Comparison of ENCODE assay signal across 15 cellular contexts in genomic region chr3:128524374-128525299, GRCh38. TPM values are rescaled to one million over a fixed set of nuclear protein-coding genes. Genes with fewer than 3 reads are reported as not detected.
A peak's percentile ranks its signal among the peaks of the same experiment; 100 is the strongest.
DNase-seq lines count a peak whose midpoint lies in the region; ATAC-seq, FAIRE-seq and TF ChIP-seq lines count a peak whose summit lies in the region.
"Had no signal": no experiment of that assay in that cellular context is flagged by ENCODE, and none has a peak within 500 bp of the region (broad histone marks: within the 10 kb centered on the region; RNA-seq: fewer than 3 reads in every experiment).

No MANE protein-coding gene starts in this region.

- H3K4me3 Mint-ChIP-seq in osteocyte (ENCODE audit: unreplicated experiment) = no peak overlapping the region

- no peaks in the 10 kb centered on the region for H3K4me1 Mint-ChIP-seq in osteocyte (ENCODE audit: unreplicated experiment)

- DNase-seq in GM13976 (ENCODE audit: low spot score) (peak; percentile 15), HTR-8/SVneo (ENCODE audit: insufficient read length, low spot score) (no peak), ecto neural progenitor cell (ENCODE audit: low spot score) (peak; percentile 41), osteocyte (ENCODE audit: extremely low spot score, unreplicated experiment) (peak; percentile 68), NOMO-1 (lab: John Stamatoyannopoulos, UW; ENCODE audit: unreplicated experiment in 2 of 2) (no peak), activated gamma-delta T cell treated with Interleukin-2 at 50 U/mL for 16 hours (no peak)
- no peak for DNase-seq in activated CD4-positive, CD25-positive, alpha-beta regulatory T cell treated with anti-CD3 and anti-CD28 coated beads, Interleukin-2, amount 50 U/mL, for 72 hours
- DNase-seq: KG1, NCI-H2029, NCI-H510A treated with DMSO at 0.1 percent for 48 hours, PC-9, SK-N-SH had no signal

- H3K27me3 Mint-ChIP-seq in osteocyte (ENCODE audit: unreplicated experiment) = peaks cover 66% of the 10 kb centered on the region

- FAIRE-seq in HTR-8/SVneo (lab: Jason Lieb, UNC) = peak; percentile 16

- no peaks in the 10 kb centered on the region for H3K9me3 Mint-ChIP-seq in osteocyte (ENCODE audit: unreplicated experiment)

- ATAC-seq in GM21529 (IDR thresholded peaks at IDR 0.05; ENCODE audit: unreplicated experiment) = no peak

- TF ChIP-seq CTCF in GM13976 (IDR thresholded peaks at IDR 0.05; ENCODE audit: borderline replicate concordance, control extremely low read depth, extremely low read depth, insufficient read depth, missing control alignments) (no peak), osteocyte (IDR thresholded peaks at IDR 0.05) (no peak)

- no peak overlapping the region for H3K27ac Mint-ChIP-seq in osteocyte (ENCODE audit: unreplicated experiment)

- in situ Hi-C loops in GM13976 (cut with MboI; ENCODE audit: low sequenced_read_pairs, unreplicated experiment) = no loop called here

- no peaks in the 10 kb centered on the region for H3K36me3 Mint-ChIP-seq in osteocyte (ENCODE audit: unreplicated experiment)

RNA-seq across cellular contexts. Expression of gene GATA2, which starts 31.6 kb away (rescaled TPM):
- 0.67 and 0.91 TPM in 2 replicates for total RNA-seq in osteocyte

RNA-seq across cellular contexts. Expression of gene DNAJB8, which starts 57.9 kb away (rescaled TPM):
- not detected in 2 replicates for total RNA-seq in osteocyte
- total RNA-seq: M059J; PC-9; T-helper 1 cell treated with Interleukin-12 subunit alpha and Interleukin-12 subunit beta and Interleukin-4 antibody, amounts not matched to agents 30 ng/mL and 1 ng/mL, for 36 hours had no signal

Comparison
In these comparisons a context has a peak if more than half of its experiments do, and no peak if none do; other contexts are left out.
1. DNase-seq: peak in GM13976 (single experiment), ecto neural progenitor cell (single experiment) and osteocyte (single experiment); none in HTR-8/SVneo (single experiment), NOMO-1 (0 of 2), activated CD4-positive, CD25-positive, alpha-beta regulatory T cell treated with anti-CD3 and anti-CD28 coated beads, Interleukin-2, amount 50 U/mL, for 72 hours (single experiment) and activated gamma-delta T cell treated with Interleukin-2 at 50 U/mL for 16 hours (single experiment).